Comparison of ENCODE assay signal across 8 cellular contexts in the genomic region with DNA sequence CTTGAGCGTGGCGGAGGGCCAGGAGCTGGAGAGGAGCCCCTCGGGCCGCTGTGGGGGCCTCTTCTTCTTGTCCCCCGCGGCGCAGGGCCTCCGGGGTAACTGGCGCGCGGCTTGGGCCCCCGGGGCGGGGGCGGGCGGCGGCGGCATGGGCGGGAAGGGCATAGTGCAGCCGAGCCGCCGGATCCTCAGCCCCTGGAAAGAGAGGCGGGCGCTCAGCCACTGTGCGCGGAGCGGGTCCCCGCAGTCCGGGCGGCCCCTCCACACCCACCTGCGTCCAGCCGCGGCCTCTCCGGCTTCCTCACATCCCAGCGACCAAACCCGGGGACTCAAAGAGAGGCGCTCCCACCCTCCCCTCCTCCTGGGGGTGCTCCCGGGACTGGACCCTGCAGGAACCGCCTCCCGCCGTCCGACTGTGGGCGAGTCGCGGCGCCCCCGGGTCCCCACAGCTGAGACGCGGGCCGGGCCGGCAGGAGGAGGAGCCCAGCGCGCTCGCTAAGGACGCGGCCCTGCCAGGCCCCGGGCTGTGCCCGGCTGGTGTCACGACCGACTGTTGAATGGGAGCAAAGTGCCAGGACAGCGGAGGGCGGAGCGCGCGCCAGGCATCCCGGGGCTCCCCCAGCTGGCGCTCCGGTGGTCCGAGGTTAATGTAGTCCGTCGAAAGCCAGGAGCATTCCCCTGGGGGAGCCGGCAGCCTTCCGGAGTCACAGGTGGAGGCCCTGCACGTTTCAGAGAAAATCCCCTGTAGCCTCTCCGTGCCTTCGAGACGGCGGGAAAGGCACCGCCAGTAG. TPM values are rescaled to one million over a fixed set of nuclear protein-coding genes. Genes with fewer than 3 reads are reported as not detected.
DNase-seq lines count a peak whose midpoint lies in the region; ATAC-seq, FAIRE-seq and TF ChIP-seq lines count a peak whose summit lies in the region.

A gene with protein sequence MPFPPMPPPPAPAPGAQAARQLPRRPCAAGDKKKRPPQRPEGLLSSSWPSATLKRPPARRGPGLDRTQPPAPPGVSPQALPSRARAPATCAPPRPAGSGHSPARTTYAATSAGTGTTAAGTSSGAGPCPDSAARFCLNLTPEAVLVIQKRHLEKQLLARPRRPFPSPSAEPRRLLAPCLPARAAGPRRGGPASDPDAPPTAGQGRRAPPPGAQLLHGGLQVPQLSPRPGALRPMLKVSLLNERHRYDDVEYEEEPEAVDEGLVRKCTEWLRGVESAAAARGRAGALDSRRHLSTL (minus strand): TSS at position 412 of the 788 bp plus-strand sequence. CDS start 250 bp downstream, at position 162.

- peak within 1 kb of the TSS; percentile 58 for H3K4me3 Mint-ChIP-seq in CD8-positive, alpha-beta T cell
- H3K4me3 Mint-ChIP-seq in stimulated activated naive B cell treated with anti-CD40 and anti-IgM and Interleukin-4, amounts not matched to agents 10 μg/mL and 1 μg/mL and 100 μg/mL, for 72 hours, result peak within 1 kb of the TSS; percentile 77 to 84
- no peak within 1 kb of the TSS for H3K4me3 Mint-ChIP-seq in activated CD4-positive, alpha-beta T cell treated with anti-CD3 and anti-CD28 coated beads, Interleukin-2, amount 10 ng/mL, durations not matched to agents 24 days and 14 days

- CTCF ChIA-PET in CD8-positive, alpha-beta T cell (lab: Charles Lee), result interaction anchor here (1.4 to 7.7 kb wide), 2 partner anchors 28 to 92 kb away, joined by 3 to 83 read pairs; no protein-coding TSS in a partner anchor

- peak within 1 kb of the TSS; percentile 70 for H2AFZ ChIP-seq in keratinocyte (ENCODE audit: control insufficient read depth, low read length)

- H3K27me3 Mint-ChIP-seq in CD8-positive, alpha-beta T cell (ENCODE audit: low read depth), result peaks cover 39% of the 10 kb centered on the region
- H3K27me3 Mint-ChIP-seq in stimulated activated naive B cell treated with anti-CD40 and anti-IgM and Interleukin-4, amounts not matched to agents 10 μg/mL and 1 μg/mL and 100 μg/mL, for 72 hours, result peaks cover 24 to 27% of the 10 kb centered on the region in 2 donors
- peaks cover 57% of the 10 kb centered on the region for H3K27me3 Mint-ChIP-seq in activated CD4-positive, alpha-beta T cell treated with anti-CD3 and anti-CD28 coated beads, Interleukin-2, amount 10 ng/mL, durations not matched to agents 24 days and 14 days

- dilution Hi-C loops in keratinocyte (cut with MboI; ENCODE audit: extremely low pct_ligation_motif_present, low sequenced_read_pairs), result no loop called here

- no peaks in the 10 kb centered on the region for H4K20me1 ChIP-seq in keratinocyte (ENCODE audit: control insufficient read depth, extremely low read depth, insufficient read depth, low read length)

- no peaks in the 10 kb centered on the region for H3K9me3 ChIP-seq in CD8-positive, alpha-beta T cell (ENCODE audit: low read length)
- no peaks in the 10 kb centered on the region for H3K9me3 ChIP-seq in keratinocyte (ENCODE audit: control insufficient read depth, low read depth, low read length)

- POLR2A ChIA-PET in CD8-positive, alpha-beta T cell (lab: Charles Lee), result no interaction called here

- H3K27me3 ChIP-seq in CD8-positive, alpha-beta T cell (ENCODE audit: insufficient read depth, low read length), result peaks cover 20% of the 10 kb centered on the region
- H3K27me3 ChIP-seq in keratinocyte (ENCODE audit: control insufficient read depth, extremely low read depth, insufficient read depth, low read length), result peaks cover 42% of the 10 kb centered on the region

- no peaks in the 10 kb centered on the region for H3K36me3 ChIP-seq in CD8-positive, alpha-beta T cell (ENCODE audit: insufficient read depth, low read length)
- no peaks in the 10 kb centered on the region for H3K36me3 ChIP-seq in keratinocyte (ENCODE audit: control insufficient read depth in 2 of 2, extremely low read depth in 1 of 2, insufficient read depth in 2 of 2, low read length in 2 of 2)

- intact Hi-C loops in CD8-positive, alpha-beta T cell (cut with DNase I, micrococcal nuclease), result no loop called here
- intact Hi-C loops in activated CD4-positive, alpha-beta T cell treated with anti-CD3 and anti-CD28 coated beads, Interleukin-2, amount 10 ng/mL, durations not matched to agents 24 days and 14 days (cut with micrococcal nuclease), result loop anchor here (2.0 kb wide), 2 partner anchors 25 to 75 kb away; a partner anchor contains a TSS

- DNase-seq in CD8-positive, alpha-beta T cell, result no peak
- DNase-seq in GM19239 (ENCODE audit: insufficient read length, low spot score) (peak; percentile 42), anterior cingulate cortex (lab: John Stamatoyannopoulos, UW) (peak in 49 of 58 donors; percentile 38 to 87 (median 73)), keratinocyte (ENCODE audit: low read depth, low spot score) (no peak), amniotic stem cell (lab: John Stamatoyannopoulos, UW) (no peak)
- peak; percentile 27 for DNase-seq in stimulated activated naive B cell treated with anti-CD40 and anti-IgM and Interleukin-4, amounts not matched to agents 10 μg/mL and 1 μg/mL and 100 μg/mL, for 72 hours
- DNase-seq in activated CD4-positive, alpha-beta T cell treated with anti-CD3 and anti-CD28 coated beads, Interleukin-2, amount 10 ng/mL, durations not matched to agents 24 days and 14 days, result no peak

- H3K9me3 Mint-ChIP-seq in CD8-positive, alpha-beta T cell, result no peaks in the 10 kb centered on the region
- H3K9me3 Mint-ChIP-seq in stimulated activated naive B cell treated with anti-CD40 and anti-IgM and Interleukin-4, amounts not matched to agents 10 μg/mL and 1 μg/mL and 100 μg/mL, for 72 hours, result no peaks in the 10 kb centered on the region
- no peaks in the 10 kb centered on the region for H3K9me3 Mint-ChIP-seq in activated CD4-positive, alpha-beta T cell treated with anti-CD3 and anti-CD28 coated beads, Interleukin-2, amount 10 ng/mL, durations not matched to agents 24 days and 14 days

- H3K36me3 Mint-ChIP-seq in CD8-positive, alpha-beta T cell, result no peaks in the 10 kb centered on the region
- H3K36me3 Mint-ChIP-seq in stimulated activated naive B cell treated with anti-CD40 and anti-IgM and Interleukin-4, amounts not matched to agents 10 μg/mL and 1 μg/mL and 100 μg/mL, for 72 hours, result no peaks in the 10 kb centered on the region
- H3K36me3 Mint-ChIP-seq in activated CD4-positive, alpha-beta T cell treated with anti-CD3 and anti-CD28 coated beads, Interleukin-2, amount 10 ng/mL, durations not matched to agents 24 days and 14 days (ENCODE audit: low read depth), result no peaks in the 10 kb centered on the region

- ATAC-seq in CD8-positive, alpha-beta T cell, result peak; percentile 35
- peak; percentile 32 for ATAC-seq in HG03521 (IDR thresholded peaks at IDR 0.05; ENCODE audit: unreplicated experiment)
- ATAC-seq in stimulated activated naive B cell treated with anti-CD40 and anti-IgM and Interleukin-4, amounts not matched to agents 10 μg/mL and 1 μg/mL and 100 μg/mL, for 72 hours (replicated peaks), result peak; percentile 66 to 77

- no peaks in the 10 kb centered on the region for H3K79me2 ChIP-seq in keratinocyte (ENCODE audit: control insufficient read depth, insufficient read depth, low read length)

- peaks cover 5% of the 10 kb centered on the region for H3K4me1 ChIP-seq in CD8-positive, alpha-beta T cell (ENCODE audit: insufficient read depth, low read length)
- H3K4me1 ChIP-seq in keratinocyte (ENCODE audit: control insufficient read depth, extremely low read depth, insufficient read depth, low read length), result no peaks in the 10 kb centered on the region

- H3K4me1 Mint-ChIP-seq in CD8-positive, alpha-beta T cell (ENCODE audit: low read depth), result no peaks in the 10 kb centered on the region
- peaks cover 2 to 13% of the 10 kb centered on the region in 2 donors for H3K4me1 Mint-ChIP-seq in stimulated activated naive B cell treated with anti-CD40 and anti-IgM and Interleukin-4, amounts not matched to agents 10 μg/mL and 1 μg/mL and 100 μg/mL, for 72 hours
- no peaks in the 10 kb centered on the region for H3K4me1 Mint-ChIP-seq in activated CD4-positive, alpha-beta T cell treated with anti-CD3 and anti-CD28 coated beads, Interleukin-2, amount 10 ng/mL, durations not matched to agents 24 days and 14 days

- no peak within 1 kb of the TSS for H3K4me3 ChIP-seq in CD8-positive, alpha-beta T cell (ENCODE audit: low read depth, low read length)
- peak within 1 kb of the TSS in 1 of 3 experiments; percentile 8 for H3K4me3 ChIP-seq in keratinocyte (ENCODE audit: control insufficient read depth in 2 of 3, extremely low read depth in 1 of 3, insufficient read depth in 2 of 3, low read depth in 1 of 3, low read length in 3 of 3)

- H3K9ac ChIP-seq in keratinocyte (ENCODE audit: control insufficient read depth, extremely low read depth, insufficient read depth, low read length), result no peak within 1 kb of the TSS

- no peak within 1 kb of the TSS for H3K27ac ChIP-seq in CD8-positive, alpha-beta T cell (ENCODE audit: low read depth, low read length)
- H3K27ac ChIP-seq in keratinocyte (ENCODE audit: control insufficient read depth, insufficient read depth, low read length), result no peak within 1 kb of the TSS

- H3K4me2 ChIP-seq in keratinocyte (ENCODE audit: control insufficient read depth, extremely low read depth, insufficient read depth, low read depth, low read length), result peak within 1 kb of the TSS; percentile 52

- no peak for TF ChIP-seq CTCF in CD8-positive, alpha-beta T cell (IDR thresholded peaks at IDR 0.05)
- no peak for TF ChIP-seq CTCF in keratinocyte (optimal IDR thresholded peaks at IDR 0.05 in 1 of 3, IDR thresholded peaks at IDR 0.05 in 1 of 3, conservative IDR thresholded peaks at IDR 0.05 in 1 of 3; ENCODE audit: extremely low read depth in 1 of 3, insufficient read depth in 2 of 3, low read length in 3 of 3)

- no peaks in the 10 kb centered on the region for H3K9me1 ChIP-seq in keratinocyte (ENCODE audit: control insufficient read depth, extremely low read depth, insufficient read depth, low read length)

- no peak for FAIRE-seq in GM19239 (lab: Jason Lieb, UNC)
- FAIRE-seq in keratinocyte (lab: Jason Lieb, UNC), result no peak

- no peak within 1 kb of the TSS for H3K27ac Mint-ChIP-seq in CD8-positive, alpha-beta T cell
- no peak within 1 kb of the TSS for H3K27ac Mint-ChIP-seq in stimulated activated naive B cell treated with anti-CD40 and anti-IgM and Interleukin-4, amounts not matched to agents 10 μg/mL and 1 μg/mL and 100 μg/mL, for 72 hours
- no peak within 1 kb of the TSS for H3K27ac Mint-ChIP-seq in activated CD4-positive, alpha-beta T cell treated with anti-CD3 and anti-CD28 coated beads, Interleukin-2, amount 10 ng/mL, durations not matched to agents 24 days and 14 days

RNA-seq across cellular contexts. Expression of the gene that starts here (rescaled TPM):
- total RNA-seq in CD8-positive, alpha-beta T cell, result not detected
- not detected in 3 replicates for polyA plus RNA-seq in keratinocyte
- polyA plus RNA-seq in keratinocyte (2011; ENCODE audit: low read depth), result not detected
- not detected in 2 replicates for polyA plus RNA-seq in keratinocyte (2011; cell fraction: cytosol; rRNA removed)
- not detected in 2 replicates for polyA plus RNA-seq in keratinocyte (2011; cell fraction: nucleus; rRNA removed)
- not detected in 2 replicates for polyA plus RNA-seq in keratinocyte (2012; ENCODE audit: low replicate concordance)
- not detected in 3 replicates for polyA minus RNA-seq in keratinocyte
- polyA minus RNA-seq in keratinocyte (2011; cell fraction: cytosol; rRNA and poly(A)+ RNA removed), result not detected
- polyA minus RNA-seq in keratinocyte (2011; cell fraction: nucleus; rRNA and poly(A)+ RNA removed), result not detected in 2 replicates
- total RNA-seq in activated CD4-positive, alpha-beta T cell treated with anti-CD3 and anti-CD28 coated beads, Interleukin-2, amount 10 ng/mL, durations not matched to agents 24 days and 14 days, result not detected in 2 replicates

Comparison
In these comparisons a context has a peak if more than half of its experiments do, and no peak if none do; other contexts are left out.
1. Peak in ATAC-seq in CD8-positive, alpha-beta T cell; RNA of the gene not detected or under 1 TPM.
2. DNase-seq: peak in GM19239 (single experiment), anterior cingulate cortex (49 of 58) and stimulated activated naive B cell treated with anti-CD40 and anti-IgM and Interleukin-4, amounts not matched to agents 10 μg/mL and 1 μg/mL and 100 μg/mL, for 72 hours (single experiment); none in CD8-positive, alpha-beta T cell (0 of 7), keratinocyte (single experiment), amniotic stem cell (single experiment) and activated CD4-positive, alpha-beta T cell treated with anti-CD3 and anti-CD28 coated beads, Interleukin-2, amount 10 ng/mL, durations not matched to agents 24 days and 14 days (single experiment).
3. Peak in every context shown above with its lines, with median percentiles within 50 percentile points of each other: ATAC-seq.